Comparison of ENCODE assay signal across 8 cellular contexts in genomic region chr22:49961601-49962011, GRCh38. TPM values are rescaled to one million over a fixed set of nuclear protein-coding genes. Genes with fewer than 3 reads are reported as not detected.
A peak's percentile ranks its signal among the peaks of the same experiment; 100 is the strongest.
DNase-seq lines count a peak whose midpoint lies in the region; ATAC-seq and TF ChIP-seq lines count a peak whose summit lies in the region.

No MANE protein-coding gene starts in this region.

- peak overlapping the region; percentile 98 for H3K27ac ChIP-seq in CD4-positive, alpha-beta memory T cell (ENCODE audit: low read depth, low read length)
- H3K27ac ChIP-seq in neural progenitor cell = no peak overlapping the region

- H3K4me2 ChIP-seq in neural progenitor cell = peak overlapping the region; percentile 89

- ATAC-seq in GM21390 (IDR thresholded peaks at IDR 0.05; ENCODE audit: unreplicated experiment) = no peak

- no peak overlapping the region for H2AFZ ChIP-seq in neural progenitor cell (replicated peaks)

- H3K4me1 Mint-ChIP-seq in CD4-positive, alpha-beta memory T cell = peaks cover 4 to 42% (median 17%) of the 10 kb centered on the region in 4 donors
- peaks cover 9% of the 10 kb centered on the region for H3K4me1 Mint-ChIP-seq in neural progenitor cell

- intact Hi-C loops in CD4-positive, alpha-beta memory T cell (cut with micrococcal nuclease) = loop anchor here (5.0 kb wide), 1 partner anchor 124 kb away; no protein-coding TSS in a partner anchor

- H3K36me3 ChIP-seq in CD4-positive, alpha-beta memory T cell (ENCODE audit: insufficient read depth, low read length) = peaks cover 22% of the 10 kb centered on the region
- H3K36me3 ChIP-seq in endocrine pancreas (ENCODE audit: control insufficient read depth, insufficient read depth, low read length) (no peaks in the 10 kb centered on the region), neural progenitor cell (no peaks in the 10 kb centered on the region)

- peak overlapping the region; percentile 92 to 96 (median 94) for H3K27ac Mint-ChIP-seq in CD4-positive, alpha-beta memory T cell
- no peak overlapping the region for H3K27ac Mint-ChIP-seq in neural progenitor cell

- POLR2A ChIA-PET in CD4-positive, alpha-beta memory T cell (lab: Charles Lee; ENCODE audit: partially characterized antibody) = interaction anchor here (0.6 to 5.7 kb wide), 18 partner anchors 9 to 229 kb away, joined by 3 to 90 read pairs (median 5); no protein-coding TSS in a partner anchor

- H3F3A ChIP-seq in neural progenitor cell (ENCODE audit: low read depth) = no peaks in the 10 kb centered on the region

- H3K36me3 Mint-ChIP-seq in CD4-positive, alpha-beta memory T cell = peaks cover 6 to 26% of the 10 kb centered on the region in 2 donors
- H3K36me3 Mint-ChIP-seq in neural progenitor cell = peaks cover 2% of the 10 kb centered on the region

- peaks cover 36% of the 10 kb centered on the region for H3K4me1 ChIP-seq in CD4-positive, alpha-beta memory T cell (ENCODE audit: insufficient read depth, low read length)
- H3K4me1 ChIP-seq in endocrine pancreas (ENCODE audit: control insufficient read depth, insufficient read depth, low read length) (no peaks in the 10 kb centered on the region), neural progenitor cell (peaks cover 5% of the 10 kb centered on the region)

- no peaks in the 10 kb centered on the region for H3K27me3 ChIP-seq in CD4-positive, alpha-beta memory T cell (ENCODE audit: insufficient read depth, low read length)
- H3K27me3 ChIP-seq in endocrine pancreas (ENCODE audit: control insufficient read depth, insufficient read depth, low read length) (no peaks in the 10 kb centered on the region), neural progenitor cell (peaks cover 8% of the 10 kb centered on the region)

- H3K9ac ChIP-seq in endocrine pancreas (ENCODE audit: control insufficient read depth, insufficient read depth, low read length) = peak overlapping the region; percentile 95
- H3K9ac ChIP-seq in neural progenitor cell = no peak overlapping the region

- H3K79me2 ChIP-seq in neural progenitor cell (ENCODE audit: low read depth) = peaks cover 31% of the 10 kb centered on the region

- no peaks in the 10 kb centered on the region for H3K9me3 ChIP-seq in CD4-positive, alpha-beta memory T cell (ENCODE audit: control insufficient read depth in 1 of 2, low read length in 2 of 2)
- H3K9me3 ChIP-seq in endocrine pancreas (ENCODE audit: control insufficient read depth, low read length) = no peaks in the 10 kb centered on the region
- H3K9me3 ChIP-seq in neural progenitor cell (ENCODE audit: low read depth) = no peaks in the 10 kb centered on the region

- peaks cover 0 to 3% of the 10 kb centered on the region in 2 donors for H3K27me3 Mint-ChIP-seq in CD4-positive, alpha-beta memory T cell
- H3K27me3 Mint-ChIP-seq in neural progenitor cell (ENCODE audit: insufficient read depth, low read depth) = peaks cover 2% of the 10 kb centered on the region

- TF ChIP-seq CTCF in neural progenitor cell (IDR thresholded peaks at IDR 0.05) = no peak

- peak overlapping the region; percentile 85 to 93 (median 90) for H3K4me3 Mint-ChIP-seq in CD4-positive, alpha-beta memory T cell
- peak overlapping the region; percentile 89 for H3K4me3 Mint-ChIP-seq in neural progenitor cell

- peaks cover 0 to 8% (median 0%) of the 10 kb centered on the region in 8 donors for H3K9me3 Mint-ChIP-seq in CD4-positive, alpha-beta memory T cell
- no peaks in the 10 kb centered on the region for H3K9me3 Mint-ChIP-seq in neural progenitor cell

- DNase-seq in CD4-positive, alpha-beta memory T cell = no peak
- DNase-seq in OCI-M1 (lab: John Stamatoyannopoulos, UW) = peak; percentile 53
- DNase-seq in neural progenitor cell (ENCODE audit: low spot score) = peak; percentile 72
- no peak for DNase-seq in NOMO-1 treated with dmso at 0.1 percent for 144 hours (lab: John Stamatoyannopoulos, UW; ENCODE audit: unreplicated experiment)
- DNase-seq in DMS153 treated with DMSO at 0.1 percent for 48 hours (lab: John Stamatoyannopoulos, UW; ENCODE audit: unreplicated experiment) = no peak
- no peak for DNase-seq in CD1c-positive myeloid dendritic cell (ENCODE audit: extremely low spot score)

- peaks cover 51% of the 10 kb centered on the region for H4K20me1 ChIP-seq in neural progenitor cell (ENCODE audit: low read depth)

- CTCF ChIA-PET in CD4-positive, alpha-beta memory T cell (lab: Charles Lee; ENCODE audit: partially characterized antibody) = interaction anchor here (1.2 to 2.9 kb wide), 3 partner anchors 9 to 31 kb away, joined by 3 to 8 read pairs (median 8); no protein-coding TSS in a partner anchor

- H3K4me3 ChIP-seq in CD4-positive, alpha-beta memory T cell (ENCODE audit: low read length in 2 of 2) = peak overlapping the region; percentile 69 to 88
- H3K4me3 ChIP-seq in endocrine pancreas (ENCODE audit: control insufficient read depth, insufficient read depth, low read length) = no peak overlapping the region
- peak overlapping the region; percentile 69 for H3K4me3 ChIP-seq in neural progenitor cell

RNA-seq across cellular contexts. Expression of gene PIM3, which starts 1.0 kb away (rescaled TPM):
- total RNA-seq in CD4-positive, alpha-beta memory T cell = 10 to 100 TPM; 58.8 to 62.3 TPM
- polyA plus RNA-seq in CD4-positive, alpha-beta memory T cell = 10 to 100 TPM; 48.1 to 49.7 TPM
- 15.1 and 37.2 TPM in 2 replicates for total RNA-seq in neural progenitor cell (ENCODE audit: low replicate concordance)

RNA-seq across cellular contexts. Expression of gene CRELD2, which starts 43.2 kb away (rescaled TPM):
- total RNA-seq in CD4-positive, alpha-beta memory T cell = 10 to 100 TPM; 36.0 to 36.2 TPM
- polyA plus RNA-seq in CD4-positive, alpha-beta memory T cell = 10 to 100 TPM; 40.2 to 46.1 TPM
- total RNA-seq in neural progenitor cell (ENCODE audit: low replicate concordance) = 12.2 and 22.6 TPM in 2 replicates

RNA-seq across cellular contexts. Expression of gene ALG12, which starts 43.4 kb away (rescaled TPM):
- 10 to 100 TPM; 19.6 to 27.2 TPM for total RNA-seq in CD4-positive, alpha-beta memory T cell
- 10 to 100 TPM; 16.9 to 19.0 TPM for polyA plus RNA-seq in CD4-positive, alpha-beta memory T cell
- total RNA-seq in neural progenitor cell (ENCODE audit: low replicate concordance) = 4.9 and 14.2 TPM in 2 replicates

RNA-seq across cellular contexts. Expression of gene IL17REL, which starts 51.0 kb away (rescaled TPM):
- total RNA-seq in CD4-positive, alpha-beta memory T cell = not detected
- polyA plus RNA-seq in CD4-positive, alpha-beta memory T cell = not detected
- total RNA-seq in neural progenitor cell (ENCODE audit: low replicate concordance) = 0.15 TPM in 1 of 2 replicates, not detected in the other

Comparison
In these comparisons a context has a peak if more than half of its experiments do, and no peak if none do; other contexts are left out.
1. DNase-seq: peak in OCI-M1 (single experiment) and neural progenitor cell (single experiment); none in CD4-positive, alpha-beta memory T cell (0 of 5), NOMO-1 treated with dmso at 0.1 percent for 144 hours (single experiment), DMS153 treated with DMSO at 0.1 percent for 48 hours (single experiment) and CD1c-positive myeloid dendritic cell (single experiment).